20 cellular contexts compared by ENCODE assay signal in genomic region chr2:200845669-200846325, GRCh38.
"Had no signal": no experiment of that assay in that cellular context is flagged by ENCODE, and none has a peak within 500 bp of the region (broad histone marks: within the 10 kb centered on the region; RNA-seq: fewer than 3 reads in every experiment).

No MANE protein-coding gene starts in this region.

- DNase-seq: activated CD4-positive, alpha-beta T cell treated with anti-CD3 and anti-CD28 coated beads, Interleukin-2, amount 10 ng/mL, durations not matched to agents 24 days and 14 days; activated CD4-positive, CD25-positive, alpha-beta regulatory T cell; activated CD8-positive, alpha-beta T cell treated with anti-CD3 and anti-CD28 coated beads for 36 hours; activated gamma-delta T cell treated with Interleukin-2 at 50 U/mL for 16 hours; adrenal gland; effector CD8-positive, alpha-beta T cell; foreskin fibroblast; glutamatergic neuron; hypothalamus; kidney; left lung; midbrain; nephron progenitor cell; stimulated activated naive CD8-positive, alpha-beta T cell treated with anti-CD3 and anti-CD28 coated beads, Interleukin-15, Interleukin-2, amounts not matched to agents 100 U/mL and 50 U/mL, for 24 hours; T-helper 1 cell; T-helper 9 cell had no signal

- H3K27me3 ChIP-seq: adrenal gland, breast epithelium, left lung, right atrium auricular region had no signal

- H3K9me3 ChIP-seq: adrenal gland, breast epithelium, left lung, right atrium auricular region had no signal

- FAIRE-seq: astrocyte, endothelial cell of umbilical vein, kidney had no signal

- H3K4me3 ChIP-seq: adrenal gland, breast epithelium, left lung, right atrium auricular region had no signal

- H3K4me1 ChIP-seq: adrenal gland, breast epithelium, left lung, right atrium auricular region had no signal

- H3K36me3 ChIP-seq: breast epithelium had no signal

- H3K27ac ChIP-seq: adrenal gland, breast epithelium, left lung, right atrium auricular region had no signal

- ATAC-seq: activated CD8-positive, alpha-beta T cell treated with anti-CD3 and anti-CD28 coated beads for 36 hours; left lung; stimulated activated naive CD8-positive, alpha-beta T cell treated with anti-CD3 and anti-CD28 coated beads, Interleukin-15, Interleukin-2, amounts not matched to agents 100 U/mL and 50 U/mL, for 24 hours had no signal
